ENCODE assay signal across 24 cellular contexts in genomic region chr4:94765174-94765573, GRCh38.
"Had no signal": no experiment of that assay in that cellular context is flagged by ENCODE, and none has a peak within 500 bp of the region (broad histone marks: within the 10 kb centered on the region; RNA-seq: fewer than 3 reads in every experiment).

No MANE protein-coding gene starts in this region.

- ATAC-seq: esophagus mucosa; gastrocnemius medialis; left lobe of liver; natural killer cell; psoas muscle; right cardiac atrium; stimulated activated effector memory CD8-positive, alpha-beta T cell treated with anti-CD3 and anti-CD28 coated beads, Interleukin-12 subunit alpha, Interleukin-12 subunit beta, amount 100 ng/mL, for 72 hours had no signal

- H3K36me3 ChIP-seq: gastrocnemius medialis, ovary, sigmoid colon, stomach, thyroid gland had no signal

- H3K4me2 ChIP-seq: hepatocyte had no signal

- H3K4me3 ChIP-seq: gastrocnemius medialis, hepatocyte, lung, ovary, psoas muscle, sigmoid colon, stomach, thyroid gland had no signal

- H2AFZ ChIP-seq: hepatocyte had no signal

- H3K27me3 ChIP-seq: ovary, sigmoid colon, thyroid gland had no signal

- H3K4me1 ChIP-seq: gastrocnemius medialis, psoas muscle, sigmoid colon, stomach, thyroid gland had no signal

- H3K27ac ChIP-seq: epithelial cell of prostate, gastrocnemius medialis, hepatocyte, ovary, psoas muscle, sigmoid colon, stomach, thyroid gland had no signal

- DNase-seq: effector CD8-positive, alpha-beta T cell; endodermal cell; foreskin fibroblast; gastrocnemius medialis; head of caudate nucleus; kidney; natural killer cell; occipital lobe; ovary; posterior cingulate gyrus; psoas muscle; right cardiac atrium; sigmoid colon; stimulated activated CD4-positive, alpha-beta T cell treated with anti-CD3 and anti-CD28 coated beads, Interleukin-2, amount 100 ng/mL, for 24 hours; stimulated activated CD4-positive, alpha-beta T cell treated with anti-CD3 and anti-CD28 coated beads, Interleukin-4, amount 100 ng/mL, for 24 hours; stimulated activated naive CD4-positive, alpha-beta T cell treated with Interleukin-2 at 50 U/mL for 16 hours; stomach; thyroid gland had no signal

- H3K9me3 ChIP-seq: gastrocnemius medialis, ovary, psoas muscle, sigmoid colon, stomach, thyroid gland had no signal

- H3K79me2 ChIP-seq: hepatocyte had no signal
